Comparison of ENCODE assay signal across 24 cellular contexts in the genomic region with DNA sequence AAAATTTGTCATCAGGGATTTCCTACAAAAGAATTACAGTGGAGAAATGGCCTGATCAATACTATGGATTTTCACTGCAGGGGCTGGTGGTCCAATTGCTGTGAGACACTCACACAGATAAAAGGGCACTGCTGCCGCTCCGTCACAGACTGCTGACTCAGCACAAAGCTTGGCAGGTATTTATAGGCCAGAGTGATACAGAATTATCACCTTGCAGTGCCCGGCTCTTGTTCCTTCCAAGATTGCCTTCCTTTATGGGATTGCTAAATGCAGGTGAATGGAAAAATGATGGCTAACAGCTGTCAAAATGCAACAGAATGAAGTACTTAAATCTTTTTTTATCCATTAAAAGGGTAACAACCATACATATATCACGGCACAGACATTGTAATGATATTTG.
"Had no signal": no experiment of that assay in that cellular context is flagged by ENCODE, and none has a peak within 500 bp of the region (broad histone marks: within the 10 kb centered on the region; RNA-seq: fewer than 3 reads in every experiment).

No MANE protein-coding gene starts in this region.

- H3K4me3 ChIP-seq: cardiac muscle cell, SK-N-MC had no signal

- ATAC-seq: activated T-helper 17 cell treated with anti-CD3 and anti-CD28 coated beads, Interleukin-2, amount 50 U/mL, for 72 hours had no signal

- H3K27me3 ChIP-seq: brain microvascular endothelial cell, cardiac muscle cell had no signal

- DNase-seq: activated CD4-positive, alpha-beta memory T cell treated with anti-CD3 and anti-CD28 coated beads for 36 hours; activated CD4-positive, alpha-beta T cell treated with anti-CD3 and anti-CD28 coated beads, Interleukin-2, amount 10 ng/mL, durations not matched to agents 7 days and 5 days; activated CD4-positive, CD25-positive, alpha-beta regulatory T cell; activated CD8-positive, alpha-beta memory T cell treated with anti-CD3 and anti-CD28 coated beads for 24 hours; activated gamma-delta T cell treated with Interleukin-2 at 50 U/mL for 16 hours; activated naive CD4-positive, alpha-beta T cell treated with anti-CD3 and anti-CD28 coated beads, Interleukin-2, amount 10 ng/mL, durations not matched to agents 7 days and 5 days; activated naive CD8-positive, alpha-beta T cell treated with anti-CD3 and anti-CD28 coated beads for 36 hours; activated T-cell treated with anti-CD3 and anti-CD28 coated beads, Interleukin-2, amount 50 U/mL, for 48 hours; brain microvascular endothelial cell; Karpas-422; MM.1S; NCI-H1105; NCI-H1436; NCI-H187; NCI-H2081; NCI-H2171; NCI-H345; NCI-H510A; NCI-H69; T-helper 1 cell had no signal

- H3K36me3 ChIP-seq: brain microvascular endothelial cell, cardiac muscle cell had no signal

- H3K27ac ChIP-seq: brain microvascular endothelial cell, cardiac muscle cell, SK-N-MC, VCaP had no signal
